1 cellular context compared by ENCODE assay signal in the genomic region with DNA sequence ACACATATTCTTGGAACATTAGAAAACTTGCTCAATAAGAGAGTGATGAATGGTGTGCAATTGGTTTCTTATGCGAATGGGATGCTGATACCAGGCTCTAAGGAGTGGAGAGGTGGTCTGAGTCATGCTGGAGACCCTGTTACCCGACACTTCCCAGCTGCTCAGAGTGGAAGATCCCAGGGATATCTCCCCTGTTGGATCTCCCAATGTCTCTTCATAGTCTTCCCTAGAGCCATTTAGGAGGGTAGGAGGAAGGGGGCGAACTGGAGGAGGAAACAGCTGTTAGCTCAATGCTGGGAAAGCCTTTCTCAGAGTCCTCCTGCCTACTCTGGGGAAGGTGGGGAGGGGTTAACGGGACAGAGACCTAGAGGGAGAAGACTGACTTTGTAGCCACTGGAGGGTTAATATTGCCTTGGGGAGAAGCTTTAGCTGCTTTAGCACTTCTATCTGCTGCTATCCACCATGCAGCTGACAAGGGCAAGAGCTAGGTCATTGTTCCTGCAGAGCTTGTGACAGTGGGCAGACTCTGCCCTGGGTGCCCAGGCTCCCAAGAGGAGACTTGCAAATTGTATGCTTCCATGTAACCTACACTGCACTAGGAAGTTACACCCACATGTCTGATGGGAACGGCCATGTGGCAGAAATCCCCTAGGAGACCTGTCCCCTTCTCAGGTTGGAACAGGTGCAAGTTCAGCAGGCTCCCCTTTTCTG.
TF ChIP-seq lines count a peak whose summit lies in the region.

No MANE protein-coding gene starts in this region.

TF ChIP-seq in H1, 55 proteins besides CTCF, POLR2A, EP300 and RAD21 (continued from another document):
- TF ChIP-seq BRCA1 (IDR thresholded peaks at IDR 0.05; ENCODE audit: low read depth, low read length) (no peak), ATF2 (IDR thresholded peaks at IDR 0.05; ENCODE audit: low read length) (no peak), PHF8 (conservative IDR thresholded peaks at IDR 0.05; ENCODE audit: low read depth, low read length) (no peak), GTF2F1 (IDR thresholded peaks at IDR 0.05; ENCODE audit: borderline replicate concordance, low read depth, low read length) (no peak), BCL11A (IDR thresholded peaks at IDR 0.05; ENCODE audit: low read depth in 2 of 2, low read length in 2 of 2) (no peak), EGR1 (IDR thresholded peaks at IDR 0.05; ENCODE audit: borderline replicate concordance, low read depth, low read length) (no peak), SP4 (IDR thresholded peaks at IDR 0.05; ENCODE audit: low read length) (no peak), EZH2 (IDR thresholded peaks at IDR 0.05; ENCODE audit: low read depth, low read length, severe bottlenecking) (no peak)
